In genomic region chr10:5092375-5092774, GRCh38 we compare ENCODE assay signal across 1 cellular context.
TF ChIP-seq lines count a peak whose summit lies in the region.

No MANE protein-coding gene starts in this region.

TF ChIP-seq in HepG2, 621 proteins besides CTCF, POLR2A, EP300 and RAD21 (continued from another document):
- TF ChIP-seq TRAFD1 (CRISPR knock-in tag; IDR thresholded peaks at IDR 0.05; ENCODE audit: borderline replicate concordance), result no peak
- no peak for TF ChIP-seq PATZ1 (CRISPR knock-in tag; IDR thresholded peaks at IDR 0.05)
- no peak for TF ChIP-seq ZNF800 (CRISPR knock-in tag; IDR thresholded peaks at IDR 0.05)
- TF ChIP-seq ZFP36L1 (CRISPR knock-in tag; IDR thresholded peaks at IDR 0.05), result no peak
- no peak for TF ChIP-seq ETV5 (CRISPR knock-in tag; IDR thresholded peaks at IDR 0.05; ENCODE audit: borderline replicate concordance)
- no peak for TF ChIP-seq SAP130 (CRISPR knock-in tag; IDR thresholded peaks at IDR 0.05; ENCODE audit: low read depth)
- TF ChIP-seq ZNF160 (CRISPR knock-in tag; IDR thresholded peaks at IDR 0.05), result peak; percentile 91
